Comparison of ENCODE assay signal across 8 cellular contexts in genomic region chr11:13465909-13466371, GRCh38. TPM values are rescaled to one million over a fixed set of nuclear protein-coding genes. Genes with fewer than 3 reads are reported as not detected.
DNase-seq lines count a peak whose midpoint lies in the region; ATAC-seq and TF ChIP-seq lines count a peak whose summit lies in the region.

No MANE protein-coding gene starts in this region.

- H3K4me3 ChIP-seq in SK-N-SH (ENCODE audit: low read depth in 2 of 2, low read length in 1 of 2) (no peak overlapping the region; a peak in 1 of 4 replicates), thyroid gland (replicated peaks in 1 of 3) (no peak overlapping the region)

- CTCF ChIA-PET in SK-N-SH (lab: Yijun Ruan, JAX) = interaction anchor here (0.6 to 2.8 kb wide), 17 partner anchors 11 to 567 kb away, joined by 3 to 17 read pairs (median 3); no protein-coding TSS in a partner anchor

- peak; percentile 76 for TF ChIP-seq CTCF in SK-N-SH (IDR thresholded peaks at IDR 0.05)
- peak in 5 of 6 experiments; percentile 16 to 60 (median 49) for TF ChIP-seq CTCF in thyroid gland (IDR thresholded peaks at IDR 0.05)

- H3K4me1 ChIP-seq in SK-N-SH (ENCODE audit: control insufficient read depth in 1 of 2, insufficient read depth in 2 of 2, low read depth in 1 of 2, low read length in 1 of 2) (peaks cover 12 to 15% of the 10 kb centered on the region in 2 experiments; a peak in 3 of 4 replicates), thyroid gland (peaks cover 5 to 9% of the 10 kb centered on the region in 2 donors)

- DNase-seq in DMS 273 (lab: John Stamatoyannopoulos, UW; ENCODE audit: unreplicated experiment) (peak; percentile 56), HT-29 (ENCODE audit: low spot score) (peak; percentile 59), SK-N-SH (peak; percentile 58), germinal center (ENCODE audit: low spot score) (peak; percentile 33), thyroid gland (no peak)
- DNase-seq in effector memory CD8-positive, alpha-beta T cell = no peak
- no peak for DNase-seq in activated CD4-positive, CD25-positive, alpha-beta regulatory T cell treated with anti-CD3 and anti-CD28 coated beads, Interleukin-2, amount 50 U/mL, for 72 hours

- H3K4me1 Mint-ChIP-seq in effector memory CD8-positive, alpha-beta T cell (ENCODE audit: low read depth in 2 of 2) = peaks cover 17 to 28% of the 10 kb centered on the region in 2 donors

- no peaks in the 10 kb centered on the region for H4K20me1 ChIP-seq in SK-N-SH (ENCODE audit: insufficient read depth)

- H3K9me2 ChIP-seq in SK-N-SH = no peaks in the 10 kb centered on the region

- ATAC-seq in GM21528 (IDR thresholded peaks at IDR 0.05; ENCODE audit: low FRiP score, unreplicated experiment) = no peak
- no peak for ATAC-seq in effector memory CD8-positive, alpha-beta T cell (replicated peaks)

- intact Hi-C loops in thyroid gland (cut with DNase I) = loop anchor here (10.0 kb wide), 1 partner anchor 261 kb away; no protein-coding TSS in a partner anchor

- H3K4me2 ChIP-seq in SK-N-SH = no peak overlapping the region

- 2% methylated on average over 6 of the region's 6 CpGs for WGBS in SK-N-SH (ENCODE audit: low lambda C conversion rate)
- 4 to 7% methylated on average over 6 of the region's 6 CpGs for whole genome bisulfite sequencing in thyroid gland, 2 donors

- TF ChIP-seq POLR2A in thyroid gland (IDR thresholded peaks at IDR 0.05) = no peak

- no peak overlapping the region for H3K4me3 Mint-ChIP-seq in effector memory CD8-positive, alpha-beta T cell

- H3K27me3 Mint-ChIP-seq in effector memory CD8-positive, alpha-beta T cell = peaks cover 20 to 23% of the 10 kb centered on the region in 2 donors

- no peak overlapping the region for H3K9ac ChIP-seq in SK-N-SH

- peaks cover 13% of the 10 kb centered on the region for H3K36me3 Mint-ChIP-seq in effector memory CD8-positive, alpha-beta T cell (ENCODE audit: insufficient read depth)

- H3K9me3 Mint-ChIP-seq in effector memory CD8-positive, alpha-beta T cell = no peaks in the 10 kb centered on the region

- no peak for TF ChIP-seq EP300 in SK-N-SH (IDR thresholded peaks at IDR 0.05; ENCODE audit: borderline replicate concordance in 1 of 2, low read depth in 1 of 2, low read length in 1 of 2)

- H3F3A ChIP-seq in SK-N-SH (replicated peaks; ENCODE audit: insufficient read depth) = peaks cover 11% of the 10 kb centered on the region

- no peak overlapping the region for H3K27ac Mint-ChIP-seq in effector memory CD8-positive, alpha-beta T cell

- H3K9me3 ChIP-seq in SK-N-SH (no peaks in the 10 kb centered on the region), thyroid gland (no peaks in the 10 kb centered on the region)

- no peak overlapping the region for H2AFZ ChIP-seq in SK-N-SH (ENCODE audit: low read depth)

- H3K36me3 ChIP-seq in SK-N-SH (replicated peaks in 1 of 2; ENCODE audit: control insufficient read depth in 1 of 2, insufficient read depth in 2 of 2, low read length in 1 of 2) (no peaks in the 10 kb centered on the region), thyroid gland (no peaks in the 10 kb centered on the region)

- peaks cover 10% of the 10 kb centered on the region; the same call in 1 of the 2 replicates for H3K27me3 ChIP-seq in SK-N-SH (ENCODE audit: insufficient read depth)
- H3K27me3 ChIP-seq in thyroid gland = no peaks in the 10 kb centered on the region

- H3K27ac ChIP-seq in SK-N-SH (ENCODE audit: low read depth in 2 of 2, low read length in 1 of 2) (no peak overlapping the region), thyroid gland (no peak overlapping the region)

- H3K79me2 ChIP-seq in SK-N-SH (ENCODE audit: insufficient read depth) = peaks cover 17% of the 10 kb centered on the region

- POLR2A ChIA-PET in SK-N-SH (lab: Yijun Ruan, JAX) = no interaction called here

- TF ChIP-seq RAD21 in SK-N-SH (IDR thresholded peaks at IDR 0.05; ENCODE audit: low read length) = peak; percentile 65

TF ChIP-seq in SK-N-SH, 30 proteins besides CTCF, POLR2A, EP300 and RAD21:
- TF ChIP-seq SIN3A (IDR thresholded peaks at IDR 0.05; ENCODE audit: borderline replicate concordance, low read depth, low read length) (no peak), ZBTB33 (IDR thresholded peaks at IDR 0.05; ENCODE audit: borderline replicate concordance, low read depth) (no peak), JUND (IDR thresholded peaks at IDR 0.05) (no peak), YY1 (IDR thresholded peaks at IDR 0.05; ENCODE audit: low read depth) (no peak), NFIC (IDR thresholded peaks at IDR 0.05; ENCODE audit: borderline replicate concordance) (no peak), POLR2AphosphoS5 (IDR thresholded peaks at IDR 0.05; ENCODE audit: low read depth, low read length) (no peak), FOXJ3 (CRISPR knock-in tag; IDR thresholded peaks at IDR 0.05) (no peak), RFX5 (IDR thresholded peaks at IDR 0.05; ENCODE audit: low read length) (no peak), SMC3 (IDR thresholded peaks at IDR 0.05; ENCODE audit: low read depth, low read length) (no peak), MXI1 (IDR thresholded peaks at IDR 0.05; ENCODE audit: low read depth, low read length) (peak; percentile 36; the same call in 1 of the 2 replicates), TEAD4 (IDR thresholded peaks at IDR 0.05; ENCODE audit: borderline replicate concordance, insufficient read depth) (no peak), CHD2 (IDR thresholded peaks at IDR 0.05; ENCODE audit: low read length, partially characterized antibody) (peak; percentile 46), PBX3 (IDR thresholded peaks at IDR 0.05) (no peak), TAF1 (IDR thresholded peaks at IDR 0.05; ENCODE audit: borderline replicate concordance, low read depth, low read length) (no peak), RCOR1 (IDR thresholded peaks at IDR 0.05; ENCODE audit: low read length) (0 out of 2 replicates have a peak, but pooled peaks have one; percentile 22)

RNA-seq across cellular contexts. Expression of gene BTBD10, which starts 2.9 kb away (rescaled TPM):
- 26.0 and 29.8 TPM in 2 replicates for total RNA-seq in HT-29 (2014; rRNA removed; shearing (Covaris generic))
- polyA plus RNA-seq in SK-N-SH (2012; rRNA removed) = 23.0 and 29.5 TPM in 2 replicates
- 33.1 and 36.8 TPM in 2 replicates for polyA plus RNA-seq in SK-N-SH (2012; cell fraction: cytosol; rRNA removed)
- polyA plus RNA-seq in SK-N-SH (2012; cell fraction: nucleus; rRNA removed) = 16.8 and 32.1 TPM in 2 replicates
- total RNA-seq in thyroid gland = 10 to 100 TPM; 26.9 to 36.6 (median 35.3) TPM

RNA-seq across cellular contexts. Expression of gene PTH, which starts 29.9 kb away (rescaled TPM):
- not detected in 2 replicates for total RNA-seq in HT-29 (2014; rRNA removed; shearing (Covaris generic))
- not detected in 2 replicates for polyA plus RNA-seq in SK-N-SH (2012; rRNA removed)
- polyA plus RNA-seq in SK-N-SH (2012; cell fraction: cytosol; rRNA removed) = not detected in 2 replicates
- not detected in 2 replicates for polyA plus RNA-seq in SK-N-SH (2012; cell fraction: nucleus; rRNA removed)
- not detected for total RNA-seq in thyroid gland

Comparison
In these comparisons a context has a peak if more than half of its experiments do, and no peak if none do; other contexts are left out.
1. DNase-seq: peak in DMS 273 (single experiment), HT-29 (single experiment), SK-N-SH (single experiment) and germinal center (single experiment); none in thyroid gland (0 of 2), effector memory CD8-positive, alpha-beta T cell (0 of 3) and activated CD4-positive, CD25-positive, alpha-beta regulatory T cell treated with anti-CD3 and anti-CD28 coated beads, Interleukin-2, amount 50 U/mL, for 72 hours (single experiment).